16 cellular contexts compared by ENCODE assay signal in the genomic region with DNA sequence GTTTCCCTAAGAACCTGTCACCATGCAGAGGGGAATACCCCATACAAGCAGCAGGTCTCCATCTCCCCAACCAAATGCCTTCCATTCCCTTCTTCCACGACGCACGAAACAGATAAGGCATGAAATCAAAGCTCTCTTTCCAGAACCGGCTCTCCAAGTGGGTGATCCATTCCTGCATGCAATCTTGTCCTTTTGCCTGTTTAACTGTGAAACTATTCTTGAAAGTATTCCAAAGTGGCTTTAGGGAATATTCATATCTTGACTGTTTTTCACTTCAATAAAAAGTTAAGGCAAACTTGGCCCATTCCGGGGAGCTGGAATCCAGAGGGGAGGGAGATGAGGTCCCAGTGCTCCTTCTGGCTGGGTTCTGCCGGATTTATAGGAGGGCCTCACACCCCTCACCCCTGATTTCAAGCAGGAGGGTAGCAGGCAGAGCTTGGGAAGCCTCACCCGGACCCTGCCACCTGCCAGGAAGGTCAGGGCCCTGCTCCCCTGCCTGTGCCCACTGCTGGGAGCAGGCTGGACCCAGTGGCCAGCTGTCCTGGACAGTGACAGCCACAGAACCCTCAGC.
DNase-seq lines count a peak whose midpoint lies in the region; ATAC-seq, FAIRE-seq and TF ChIP-seq lines count a peak whose summit lies in the region.
"Had no signal": no experiment of that assay in that cellular context is flagged by ENCODE, and none has a peak within 500 bp of the region (broad histone marks: within the 10 kb centered on the region; RNA-seq: fewer than 3 reads in every experiment).

No MANE protein-coding gene starts in this region.

- FAIRE-seq in HTR-8/SVneo (lab: Jason Lieb, UNC), result no peak
- FAIRE-seq: GM12878 had no signal

- H3K27ac ChIP-seq in heart left ventricle (peak overlapping the region in 1 of 12 donors; percentile 83), ovary (peak overlapping the region; percentile 56 to 79), aorta (ENCODE audit: low read depth in 1 of 2, low read length in 2 of 2) (peak overlapping the region in 1 of 2 donors; percentile 76)

- H3K9me3 ChIP-seq in heart left ventricle (no peaks in the 10 kb centered on the region), ovary (no peaks in the 10 kb centered on the region), aorta (ENCODE audit: control insufficient read depth, low read length) (no peaks in the 10 kb centered on the region)
- H3K9me3 ChIP-seq: HAP-1 had no signal

- H3K4me3 ChIP-seq in heart left ventricle (no peak overlapping the region), fibroblast of villous mesenchyme (ENCODE audit: low read depth, low read length) (no peak overlapping the region), ovary (no peak overlapping the region), aorta (ENCODE audit: low read length in 2 of 2) (no peak overlapping the region)
- H3K4me3 ChIP-seq: GM12878, HAP-1 had no signal

- H3K27me3 ChIP-seq in heart left ventricle (no peaks in the 10 kb centered on the region), ovary (no peaks in the 10 kb centered on the region), aorta (ENCODE audit: control insufficient read depth in 1 of 2, insufficient read depth in 2 of 2, low read length in 1 of 2) (no peaks in the 10 kb centered on the region)

- H3K36me3 ChIP-seq in heart left ventricle (no peaks in the 10 kb centered on the region), ovary (no peaks in the 10 kb centered on the region), aorta (ENCODE audit: control insufficient read depth in 1 of 2, insufficient read depth in 2 of 2, low read length in 1 of 2) (no peaks in the 10 kb centered on the region)
- H3K36me3 ChIP-seq: HAP-1 had no signal

- no peak for TF ChIP-seq EP300 in ovary (IDR thresholded peaks at IDR 0.05)

- H3K4me1 ChIP-seq in heart left ventricle, result peaks cover 0 to 17% (median 0%) of the 10 kb centered on the region in 12 donors
- peaks cover 13% of the 10 kb centered on the region for H3K4me1 ChIP-seq in ovary (ENCODE audit: insufficient read depth)
- H3K4me1 ChIP-seq in aorta (ENCODE audit: control insufficient read depth in 1 of 2, insufficient read depth in 2 of 2, low read length in 2 of 2), result no peaks in the 10 kb centered on the region
- H3K4me1 ChIP-seq: HAP-1 had no signal

- no peak for TF ChIP-seq POLR2A in heart left ventricle (IDR thresholded peaks at IDR 0.05)
- no peak for TF ChIP-seq POLR2A in ovary (IDR thresholded peaks at IDR 0.05)

- no peak for DNase-seq in Right ventricle myocardium superior
- no peak for DNase-seq in heart left ventricle
- DNase-seq in fibroblast of villous mesenchyme (ENCODE audit: low read depth), result peak; percentile 26
- DNase-seq in ovary, result peak; percentile 33 to 44 (median 35)
- no peak for DNase-seq in aorta
- DNase-seq in COR-L47 (lab: John Stamatoyannopoulos, UW), result no peak
- no peak for DNase-seq in HTR-8/SVneo (ENCODE audit: insufficient read length, low spot score)
- DNase-seq: activated CD4-positive, alpha-beta memory T cell treated with anti-CD3 and anti-CD28 coated beads, Interleukin-2, amount 10 ng/mL, durations not matched to agents 7 days and 5 days; amniotic stem cell; CD4-positive, CD25-positive, alpha-beta regulatory T cell; dermis blood vessel endothelial cell; left ventricle myocardium superior; NCI-H1417 had no signal

- WGBS in heart left ventricle, 4 donors, result 62 to 75% (median 69%) methylated on average over 7 of the region's 7 CpGs
- 10 to 14% (median 12%) methylated on average over 7 of the region's 7 CpGs for WGBS in ovary, 3 donors
- WGBS in aorta, 2 donors, result 13 to 31% methylated on average over 7 of the region's 7 CpGs

- intact Hi-C loops in Right ventricle myocardium superior (cut with DNase I), result no loop called here
- intact Hi-C loops in heart left ventricle (cut with DNase I), result no loop called here
- intact Hi-C loops in ovary (cut with DNase I), result no loop called here
- intact Hi-C loops in aorta (cut with DNase I), result no loop called here

- TF ChIP-seq CTCF in heart left ventricle (IDR thresholded peaks at IDR 0.05), result no peak
- TF ChIP-seq CTCF in fibroblast of villous mesenchyme (IDR thresholded peaks at IDR 0.05; ENCODE audit: insufficient read depth, low read depth, low read length), result no peak
- TF ChIP-seq CTCF in ovary (IDR thresholded peaks at IDR 0.05), result no peak

- ATAC-seq in Right ventricle myocardium superior (ENCODE audit: poor library complexity) (peak; percentile 45), heart left ventricle (no peak), aorta (ENCODE audit: low FRiP score) (peak; percentile 48), HG03139 (IDR thresholded peaks at IDR 0.05; ENCODE audit: unreplicated experiment) (no peak)
- ATAC-seq: GM12878, left ventricle myocardium superior had no signal

Comparison
In these comparisons a context has a peak if more than half of its experiments do, and no peak if none do; other contexts are left out.
1. ATAC-seq: peak in Right ventricle myocardium superior (single experiment) and aorta (single experiment); none in heart left ventricle (0 of 4) and HG03139 (single experiment).
2. DNase-seq: peak in fibroblast of villous mesenchyme (single experiment) and ovary (5 of 5); none in Right ventricle myocardium superior (single experiment), heart left ventricle (0 of 5), aorta (0 of 2), COR-L47 (single experiment) and HTR-8/SVneo (single experiment).